Comparison of ENCODE assay signal across 11 cellular contexts in the genomic region with DNA sequence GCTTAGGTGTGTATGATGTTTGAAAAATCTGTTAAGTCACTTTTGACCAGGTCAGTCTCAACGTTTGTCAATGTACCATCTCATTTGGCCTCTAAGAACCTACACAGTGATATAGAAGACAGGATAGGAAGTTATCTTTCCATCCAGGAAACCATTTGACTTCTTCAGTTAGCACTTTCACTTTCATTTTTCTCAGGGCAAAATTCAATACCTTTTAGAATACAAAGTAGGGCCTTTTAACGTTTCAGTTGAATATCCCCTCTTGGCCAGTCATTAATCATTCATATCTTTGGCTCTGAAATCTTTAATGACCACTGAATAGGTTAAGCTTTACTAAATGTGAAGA.
DNase-seq lines count a peak whose midpoint lies in the region; ATAC-seq, FAIRE-seq and TF ChIP-seq lines count a peak whose summit lies in the region.
"Had no signal": no experiment of that assay in that cellular context is flagged by ENCODE, and none has a peak within 500 bp of the region (broad histone marks: within the 10 kb centered on the region; RNA-seq: fewer than 3 reads in every experiment).

No MANE protein-coding gene starts in this region.

- peak overlapping the region; percentile 59 for H3K4me2 ChIP-seq in keratinocyte (ENCODE audit: control insufficient read depth, extremely low read depth, insufficient read depth, low read depth, low read length)

- H3K4me3 ChIP-seq in AG04450 (ENCODE audit: low read depth, low read length), result peak overlapping the region; percentile 24
- peak overlapping the region; percentile 38 for H3K4me3 ChIP-seq in WI38 (ENCODE audit: low read depth, low read length)
- peak overlapping the region in 1 of 3 experiments; percentile 23 for H3K4me3 ChIP-seq in keratinocyte (ENCODE audit: control insufficient read depth in 2 of 3, extremely low read depth in 1 of 3, insufficient read depth in 2 of 3, low read depth in 1 of 3, low read length in 3 of 3)
- H3K4me3 ChIP-seq in testis, result no peak overlapping the region

- peak; percentile 39 for ATAC-seq in HG02678 (IDR thresholded peaks at IDR 0.05; ENCODE audit: unreplicated experiment)
- ATAC-seq in GM21529 (IDR thresholded peaks at IDR 0.05; ENCODE audit: unreplicated experiment), result no peak

- H3K36me3 ChIP-seq in keratinocyte (ENCODE audit: control insufficient read depth in 2 of 2, extremely low read depth in 1 of 2, insufficient read depth in 2 of 2, low read length in 2 of 2) (no peaks in the 10 kb centered on the region), testis (ENCODE audit: low read depth, missing control alignments) (no peaks in the 10 kb centered on the region)

- H3K4me1 ChIP-seq in keratinocyte (ENCODE audit: control insufficient read depth, extremely low read depth, insufficient read depth, low read length) (no peaks in the 10 kb centered on the region), testis (no peaks in the 10 kb centered on the region)

- POLR2A ChIA-PET in AG04450 (lab: Yijun Ruan, JAX), result no interaction called here

- 12 to 32% methylated on average over 2 of the region's 2 CpGs for WGBS in testis, 2 donors

- intact Hi-C loops in testis (cut with DNase I; ENCODE audit: low total_unique reads), result no loop called here

- no peaks in the 10 kb centered on the region for H3K79me2 ChIP-seq in keratinocyte (ENCODE audit: control insufficient read depth, insufficient read depth, low read length)

- H3K27ac ChIP-seq in AG04450 (ENCODE audit: low read depth, low read length), result no peak overlapping the region
- H3K27ac ChIP-seq in keratinocyte (ENCODE audit: control insufficient read depth, insufficient read depth, low read length), result no peak overlapping the region
- H3K27ac ChIP-seq in testis, result no peak overlapping the region

- dilution Hi-C loops in keratinocyte (cut with MboI; ENCODE audit: extremely low pct_ligation_motif_present, low sequenced_read_pairs), result no loop called here

- H3K27me3 ChIP-seq in AG04450 (ENCODE audit: control insufficient read depth, insufficient read depth, low read length) (no peaks in the 10 kb centered on the region), keratinocyte (ENCODE audit: control insufficient read depth, extremely low read depth, insufficient read depth, low read length) (no peaks in the 10 kb centered on the region), testis (no peaks in the 10 kb centered on the region)

- TF ChIP-seq CTCF in AG04450 (IDR thresholded peaks at IDR 0.05; ENCODE audit: low read depth, low read length) (no peak), WI38 (IDR thresholded peaks at IDR 0.05; ENCODE audit: low read depth, low read length) (no peak), keratinocyte (optimal IDR thresholded peaks at IDR 0.05 in 1 of 3, IDR thresholded peaks at IDR 0.05 in 1 of 3, conservative IDR thresholded peaks at IDR 0.05 in 1 of 3; ENCODE audit: extremely low read depth in 1 of 3, insufficient read depth in 2 of 3, low read length in 3 of 3) (no peak), testis (IDR thresholded peaks at IDR 0.05) (no peak)

- no peak for TF ChIP-seq POLR2A in testis (IDR thresholded peaks at IDR 0.05)

- DNase-seq in AG04450 (ENCODE audit: low read depth, low spot score) (no peak), keratinocyte (ENCODE audit: low read depth, low spot score) (no peak), NCI-H1436 treated with DMSO at 0.1 percent for 48 hours (lab: John Stamatoyannopoulos, UW) (no peak), NCI-H446 (lab: John Stamatoyannopoulos, UW) (no peak), testis (no peak)
- DNase-seq: activated CD4-positive, alpha-beta T cell treated with anti-CD3 and anti-CD28 coated beads for 1 hour; GOT3; NCI-H1105 treated with DMSO at 0.1 percent for 48 hours had no signal

- CTCF ChIA-PET in AG04450 (lab: Charles Lee), result interaction anchor here (0.6 to 4.2 kb wide), 3 partner anchors 11 to 676 kb away, joined by 3 to 21 read pairs (median 8); no protein-coding TSS in a partner anchor

- H4K20me1 ChIP-seq in keratinocyte (ENCODE audit: control insufficient read depth, extremely low read depth, insufficient read depth, low read length), result no peaks in the 10 kb centered on the region

- FAIRE-seq in keratinocyte (lab: Jason Lieb, UNC), result no peak

- H3K9ac ChIP-seq in keratinocyte (ENCODE audit: control insufficient read depth, extremely low read depth, insufficient read depth, low read length), result no peak overlapping the region

- H3K9me3 ChIP-seq in AG04450 (ENCODE audit: control insufficient read depth, insufficient read depth, low read length) (no peaks in the 10 kb centered on the region), keratinocyte (ENCODE audit: control insufficient read depth, low read depth, low read length) (no peaks in the 10 kb centered on the region), testis (no peaks in the 10 kb centered on the region)

- peak overlapping the region; percentile 71 for H2AFZ ChIP-seq in keratinocyte (ENCODE audit: control insufficient read depth, low read length)

- H3K9me1 ChIP-seq in keratinocyte (ENCODE audit: control insufficient read depth, extremely low read depth, insufficient read depth, low read length), result no peaks in the 10 kb centered on the region

Comparison
In these comparisons a context has a peak if more than half of its experiments do, and no peak if none do; other contexts are left out.
1. H3K4me3 ChIP-seq: peak in AG04450 (single experiment) and WI38 (single experiment); none in testis (0 of 2).